ENCODE assay signal across 8 cellular contexts in genomic region chr5:143262393-143263174, GRCh38.
DNase-seq lines count a peak whose midpoint lies in the region; ATAC-seq and TF ChIP-seq lines count a peak whose summit lies in the region.

No MANE protein-coding gene starts in this region.

- no peaks in the 10 kb centered on the region for H3K27me3 Mint-ChIP-seq in endothelial cell (ENCODE audit: unreplicated experiment)

- POLR2A ChIA-PET in AG04449 (lab: Yijun Ruan, JAX) = no interaction called here

- H3K4me3 ChIP-seq in AG04449 (ENCODE audit: low read depth, low read length) (no peak overlapping the region), ascending aorta (no peak overlapping the region)

- H3K9me3 Mint-ChIP-seq in endothelial cell (ENCODE audit: unreplicated experiment) = no peaks in the 10 kb centered on the region

- CTCF ChIA-PET in AG04449 (lab: Yijun Ruan, JAX) = no interaction called here

- H3K36me3 Mint-ChIP-seq in endothelial cell (ENCODE audit: low read depth, unreplicated experiment) = no peaks in the 10 kb centered on the region

- H3K4me1 Mint-ChIP-seq in endothelial cell (ENCODE audit: unreplicated experiment) = no peaks in the 10 kb centered on the region

- no peak for TF ChIP-seq CTCF in AG04449 (IDR thresholded peaks at IDR 0.05; ENCODE audit: insufficient read depth, low read length, missing control alignments)
- TF ChIP-seq CTCF in ascending aorta (IDR thresholded peaks at IDR 0.05) = no peak
- TF ChIP-seq CTCF in endothelial cell (IDR thresholded peaks at IDR 0.05; ENCODE audit: unreplicated experiment) = no peak

- H3K4me3 Mint-ChIP-seq in endothelial cell (ENCODE audit: unreplicated experiment) = no peak overlapping the region

- no peaks in the 10 kb centered on the region for H3K9me3 ChIP-seq in ascending aorta

- H3K27me3 ChIP-seq in ascending aorta = no peaks in the 10 kb centered on the region

- H3K27ac Mint-ChIP-seq in endothelial cell (ENCODE audit: unreplicated experiment) = no peak overlapping the region

- H3K27ac ChIP-seq in ascending aorta = no peak overlapping the region

- H3K36me3 ChIP-seq in ascending aorta = no peaks in the 10 kb centered on the region

- H3K4me1 ChIP-seq in ascending aorta = no peaks in the 10 kb centered on the region

- DNase-seq in AG04449 (ENCODE audit: low read depth, low spot score) (peak; percentile 73), dermis microvascular lymphatic vessel endothelial cell (ENCODE audit: low read depth in 2 of 2) (peak; percentile 39 to 73), anterior cingulate cortex (lab: John Stamatoyannopoulos, UW) (no peak), ascending aorta (ENCODE audit: low spot score in 2 of 2) (no peak), GOT3 (lab: John Stamatoyannopoulos, UW) (no peak), endothelial cell (ENCODE audit: low spot score) (no peak)

- peak; percentile 79 for ATAC-seq in GM21360 (IDR thresholded peaks at IDR 0.05; ENCODE audit: unreplicated experiment)
- ATAC-seq in HG03565 (IDR thresholded peaks at IDR 0.05; ENCODE audit: unreplicated experiment) = peak; percentile 83

- intact Hi-C loops in ascending aorta (cut with DNase I) = no loop called here

Comparison
In these comparisons a context has a peak if more than half of its experiments do, and no peak if none do; other contexts are left out.
1. DNase-seq: peak in AG04449 (single experiment) and dermis microvascular lymphatic vessel endothelial cell (2 of 2); none in anterior cingulate cortex (0 of 58), ascending aorta (0 of 2), GOT3 (single experiment) and endothelial cell (single experiment).